In the genomic region with DNA sequence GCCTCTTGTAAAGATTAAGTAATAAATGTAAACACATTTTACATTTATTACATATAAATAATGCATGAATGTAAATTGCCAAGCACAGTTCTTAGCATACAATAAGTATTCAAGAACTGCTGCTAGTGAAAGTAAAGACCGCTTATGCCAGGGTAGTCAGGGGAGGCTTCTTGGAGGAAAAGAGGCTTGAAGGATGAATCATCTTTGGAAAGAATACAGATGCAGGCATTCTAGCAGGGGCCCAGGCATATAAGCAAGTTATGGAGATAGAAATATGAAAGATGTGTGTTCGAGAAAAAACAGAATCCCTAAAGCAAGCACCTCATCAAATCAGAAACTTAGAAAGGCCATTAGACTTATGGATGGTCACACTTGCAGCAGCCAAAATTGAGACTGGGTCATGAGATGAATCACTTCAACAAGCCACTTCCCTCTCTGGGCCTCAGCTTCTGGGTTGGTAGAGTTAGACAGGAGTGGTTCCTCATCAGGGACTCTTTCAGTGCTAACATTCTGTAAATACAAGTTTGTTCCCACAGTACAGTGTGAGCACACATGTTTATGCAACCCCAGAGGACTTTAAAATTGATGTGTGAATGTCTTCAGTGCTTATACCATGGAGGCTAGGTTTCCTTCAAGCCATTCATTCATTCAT, we compare ENCODE assay signal across 10 cellular contexts.
A peak's percentile ranks its signal among the peaks of the same experiment; 100 is the strongest.
DNase-seq lines count a peak whose midpoint lies in the region; ATAC-seq and TF ChIP-seq lines count a peak whose summit lies in the region.
"Had no signal": no experiment of that assay in that cellular context is flagged by ENCODE, and none has a peak within 500 bp of the region (broad histone marks: within the 10 kb centered on the region; RNA-seq: fewer than 3 reads in every experiment).

No MANE protein-coding gene starts in this region.

- no peak overlapping the region for H3K27ac ChIP-seq in mesenchymal stem cell (ENCODE audit: low read length, poor library complexity, severe bottlenecking)
- no peak overlapping the region for H3K27ac ChIP-seq in left ventricle myocardium inferior (replicated peaks)
- H3K27ac ChIP-seq: PC-9 had no signal

- H3K23ac ChIP-seq in mesenchymal stem cell (ENCODE audit: low read length in 2 of 2), result no peak overlapping the region

- DNase-seq in OCI-M1 (lab: John Stamatoyannopoulos, UW) (peak; percentile 18), mesenchymal stem cell (peak; percentile 72), mucosa of descending colon (no peak), left ventricle myocardium inferior (no peak)
- DNase-seq in activated naive CD4-positive, alpha-beta T cell treated with Interleukin-2 at 50 U/mL for 16 hours, result no peak
- DNase-seq: PC-9 had no signal

- H3K9me3 ChIP-seq in mesenchymal stem cell (ENCODE audit: control insufficient read depth, low read length) (no peaks in the 10 kb centered on the region), mucosa of descending colon (no peaks in the 10 kb centered on the region), left ventricle myocardium inferior (replicated peaks) (no peaks in the 10 kb centered on the region)

- TF ChIP-seq CTCF in mucosa of descending colon (IDR thresholded peaks at IDR 0.05) (no peak), left ventricle myocardium inferior (IDR thresholded peaks at IDR 0.05; ENCODE audit: borderline replicate concordance) (no peak)

- no peak overlapping the region for H4K91ac ChIP-seq in mesenchymal stem cell (ENCODE audit: low read length)

- H2AK5ac ChIP-seq in mesenchymal stem cell (ENCODE audit: low read length, severe bottlenecking), result no peak overlapping the region

- intact Hi-C loops in mucosa of descending colon (cut with DNase I, micrococcal nuclease), result loop anchor here in 1 of 2 donors (10.0 kb wide), 1 partner anchor 451 kb away; no protein-coding TSS in a partner anchor
- intact Hi-C loops in left ventricle myocardium inferior (cut with micrococcal nuclease), result loop anchor here (10.0 kb wide), 1 partner anchor 441 kb away; no protein-coding TSS in a partner anchor

- no peak overlapping the region for H3K4ac ChIP-seq in mesenchymal stem cell (ENCODE audit: low read depth in 1 of 2, low read length in 2 of 2)

- no peak overlapping the region for H2AFZ ChIP-seq in mesenchymal stem cell (ENCODE audit: low read depth, low read length)
- H2AFZ ChIP-seq: PC-9 had no signal

- H4K8ac ChIP-seq in mesenchymal stem cell (ENCODE audit: low read length), result no peak overlapping the region

- no peak overlapping the region for H2BK120ac ChIP-seq in mesenchymal stem cell (ENCODE audit: low read depth, low read length)

- H2BK15ac ChIP-seq in mesenchymal stem cell (ENCODE audit: low read depth, poor library complexity, severe bottlenecking), result no peak overlapping the region

- no peak overlapping the region for H2BK5ac ChIP-seq in mesenchymal stem cell (ENCODE audit: low read depth, low read length, poor library complexity, severe bottlenecking)

- H3K4me1 ChIP-seq in mesenchymal stem cell (ENCODE audit: control insufficient read depth, insufficient read depth, low read depth, low read length), result peaks cover under 1% of the 10 kb centered on the region
- peaks cover 7% of the 10 kb centered on the region for H3K4me1 ChIP-seq in mucosa of descending colon (ENCODE audit: low read depth)
- peaks cover 36% of the 10 kb centered on the region for H3K4me1 ChIP-seq in left ventricle myocardium inferior

- peak overlapping the region in 1 of 2 experiments; percentile 1 for H3K18ac ChIP-seq in mesenchymal stem cell (ENCODE audit: low read depth in 1 of 2, low read length in 2 of 2)

- H3K36me3 ChIP-seq in mesenchymal stem cell (ENCODE audit: control insufficient read depth in 1 of 2, insufficient read depth in 2 of 2, low read depth in 1 of 2, low read length in 2 of 2) (no peaks in the 10 kb centered on the region), mucosa of descending colon (ENCODE audit: low read depth) (no peaks in the 10 kb centered on the region), left ventricle myocardium inferior (no peaks in the 10 kb centered on the region)

- H3K9ac ChIP-seq in mesenchymal stem cell (ENCODE audit: low read length), result no peak overlapping the region

- H3K4me3 ChIP-seq in mesenchymal stem cell (ENCODE audit: insufficient read depth in 1 of 2, low read depth in 1 of 2, low read length in 2 of 2), result no peak overlapping the region
- no peak overlapping the region for H3K4me3 ChIP-seq in mucosa of descending colon
- H3K4me3 ChIP-seq in left ventricle myocardium inferior, result no peak overlapping the region
- H3K4me3 ChIP-seq: PC-9 had no signal

- H3K14ac ChIP-seq in mesenchymal stem cell (ENCODE audit: low read length in 2 of 2), result no peak overlapping the region

- no peaks in the 10 kb centered on the region for H3K79me1 ChIP-seq in mesenchymal stem cell (replicated peaks; ENCODE audit: low read length, poor library complexity, severe bottlenecking)

- no peak overlapping the region for H3K4me2 ChIP-seq in mesenchymal stem cell (ENCODE audit: low read length, poor library complexity, severe bottlenecking)
- H3K4me2 ChIP-seq: PC-9 had no signal

- no peak overlapping the region for H2BK12ac ChIP-seq in mesenchymal stem cell (ENCODE audit: low read length in 2 of 2)

- no peaks in the 10 kb centered on the region for H3K27me3 ChIP-seq in mesenchymal stem cell (ENCODE audit: control insufficient read depth in 1 of 2, insufficient read depth in 1 of 2, low read length in 2 of 2)
- no peaks in the 10 kb centered on the region for H3K27me3 ChIP-seq in left ventricle myocardium inferior (ENCODE audit: low read depth)

- WGBS in mesenchymal stem cell, result 60% methylated on average over 1 of the region's 2 CpGs

- ATAC-seq in GM18517 (IDR thresholded peaks at IDR 0.05; ENCODE audit: unreplicated experiment) (peak; percentile 63), HG02759 (IDR thresholded peaks at IDR 0.05; ENCODE audit: unreplicated experiment) (peak; percentile 78), GM18873 (IDR thresholded peaks at IDR 0.05; ENCODE audit: low FRiP score, unreplicated experiment) (no peak), mucosa of descending colon (no peak)
- ATAC-seq: left lobe of liver had no signal

Comparison
In these comparisons a context has a peak if more than half of its experiments do, and no peak if none do; other contexts are left out.
1. ATAC-seq: peak in GM18517 (single experiment) and HG02759 (single experiment); none in GM18873 (single experiment) and mucosa of descending colon (single experiment).
2. DNase-seq: peak in OCI-M1 (single experiment) and mesenchymal stem cell (single experiment); none in mucosa of descending colon (0 of 3), activated naive CD4-positive, alpha-beta T cell treated with Interleukin-2 at 50 U/mL for 16 hours (single experiment) and left ventricle myocardium inferior (single experiment).